ENCODE assay signal across 15 cellular contexts in the genomic region with DNA sequence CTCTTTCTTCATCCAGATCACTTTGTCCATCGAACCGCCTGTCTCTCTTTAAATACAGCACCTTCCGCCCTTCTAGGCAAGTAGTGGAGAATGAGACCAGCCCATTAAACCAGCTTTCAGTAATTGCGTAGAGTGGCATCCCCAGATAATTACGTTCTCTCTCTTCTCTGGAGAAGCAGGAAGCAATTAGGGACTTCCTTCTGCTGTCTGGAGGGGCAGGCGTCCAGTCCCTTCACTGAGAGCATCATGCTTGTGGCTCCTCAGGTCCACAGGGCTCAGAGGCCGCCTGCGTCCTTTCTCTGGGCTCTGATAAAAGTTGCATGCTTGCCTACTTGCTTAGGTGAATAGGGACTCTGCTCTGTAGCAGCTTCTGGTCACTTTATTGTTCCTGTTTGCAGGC.
DNase-seq lines count a peak whose midpoint lies in the region; ATAC-seq and TF ChIP-seq lines count a peak whose summit lies in the region.
"Had no signal": no experiment of that assay in that cellular context is flagged by ENCODE, and none has a peak within 500 bp of the region (broad histone marks: within the 10 kb centered on the region; RNA-seq: fewer than 3 reads in every experiment).

No MANE protein-coding gene starts in this region.

- in situ Hi-C loops in HAP-1 (cut with MboI; ENCODE audit: low sequenced_read_pairs) = no loop called here

- peaks cover 29% of the 10 kb centered on the region for H3K4me1 ChIP-seq in HAP-1

- no peaks in the 10 kb centered on the region for H3K9me3 ChIP-seq in HAP-1
- H3K9me3 ChIP-seq: A549 had no signal

- H3K9me3 Mint-ChIP-seq in nephron (no peaks in the 10 kb centered on the region), type B pancreatic cell (no peaks in the 10 kb centered on the region)
- H3K9me3 Mint-ChIP-seq in stimulated activated naive B cell treated with anti-CD40 and anti-IgM and Interleukin-4, amounts not matched to agents 10 μg/mL and 1 μg/mL and 100 μg/mL, for 72 hours = peaks cover 3% of the 10 kb centered on the region in 2 donors
- H3K9me3 Mint-ChIP-seq: CD8-positive, alpha-beta T cell had no signal

- H3K27me3 Mint-ChIP-seq in nephron (ENCODE audit: low read depth) (peaks cover 14% of the 10 kb centered on the region), type B pancreatic cell (peaks cover 67% of the 10 kb centered on the region)
- H3K27me3 Mint-ChIP-seq in stimulated activated naive B cell treated with anti-CD40 and anti-IgM and Interleukin-4, amounts not matched to agents 10 μg/mL and 1 μg/mL and 100 μg/mL, for 72 hours = peaks cover 35 to 43% of the 10 kb centered on the region in 2 donors

- no peak for ATAC-seq in stimulated activated naive B cell treated with anti-CD40 and anti-IgM and Interleukin-4, amounts not matched to agents 10 μg/mL and 1 μg/mL and 100 μg/mL, for 72 hours (replicated peaks)
- no peak for ATAC-seq in HG03097 (IDR thresholded peaks at IDR 0.05; ENCODE audit: low FRiP score, unreplicated experiment)
- ATAC-seq: A549; CD8-positive, alpha-beta T cell; Panc1; Right ventricle myocardium inferior had no signal

- DNase-seq in NOMO-1 treated with DMSO at 0.1 percent for 48 hours (lab: John Stamatoyannopoulos, UW; ENCODE audit: unreplicated experiment) (peak; percentile 48), NOMO-1 treated with dmso at 0.1 percent for 144 hours (lab: John Stamatoyannopoulos, UW; ENCODE audit: unreplicated experiment) (no peak), SK-N-DZ (ENCODE audit: low spot score) (peak; percentile 57), type B pancreatic cell (ENCODE audit: extremely low spot score, unreplicated experiment) (no peak), HAP-1 (ENCODE audit: low spot score in 2 of 2) (no peak)
- no peak for DNase-seq in stimulated activated naive B cell treated with anti-CD40 and anti-IgM and Interleukin-4, amounts not matched to agents 10 μg/mL and 1 μg/mL and 100 μg/mL, for 72 hours
- DNase-seq: CD8-positive, alpha-beta T cell; NCI-H1105; NCI-H226; NCI-H526 treated with DMSO at 0.1 percent for 48 hours had no signal

- H3K36me3 Mint-ChIP-seq in nephron (ENCODE audit: low read depth) (no peaks in the 10 kb centered on the region), type B pancreatic cell (peaks cover 7% of the 10 kb centered on the region)
- H3K36me3 Mint-ChIP-seq in stimulated activated naive B cell treated with anti-CD40 and anti-IgM and Interleukin-4, amounts not matched to agents 10 μg/mL and 1 μg/mL and 100 μg/mL, for 72 hours = peaks cover 0 to 3% of the 10 kb centered on the region in 2 donors
- H3K36me3 Mint-ChIP-seq: CD8-positive, alpha-beta T cell had no signal

- no peak overlapping the region for H3K4me3 ChIP-seq in HAP-1
- H3K4me3 ChIP-seq: A549 had no signal

- H3K4me1 Mint-ChIP-seq in nephron (peaks cover 31% of the 10 kb centered on the region), type B pancreatic cell (ENCODE audit: unreplicated experiment) (peaks cover 69% of the 10 kb centered on the region)
- peaks cover 14 to 29% of the 10 kb centered on the region in 2 donors for H3K4me1 Mint-ChIP-seq in stimulated activated naive B cell treated with anti-CD40 and anti-IgM and Interleukin-4, amounts not matched to agents 10 μg/mL and 1 μg/mL and 100 μg/mL, for 72 hours

- H3K27ac Mint-ChIP-seq in nephron (peak overlapping the region in 2 of 3 experiments; percentile 1), type B pancreatic cell (peak overlapping the region; percentile 19)
- no peak overlapping the region for H3K27ac Mint-ChIP-seq in stimulated activated naive B cell treated with anti-CD40 and anti-IgM and Interleukin-4, amounts not matched to agents 10 μg/mL and 1 μg/mL and 100 μg/mL, for 72 hours
- H3K27ac Mint-ChIP-seq: CD8-positive, alpha-beta T cell had no signal

- H3K4me3 Mint-ChIP-seq in nephron (no peak overlapping the region), type B pancreatic cell (peak overlapping the region; percentile 20)
- H3K4me3 Mint-ChIP-seq in stimulated activated naive B cell treated with anti-CD40 and anti-IgM and Interleukin-4, amounts not matched to agents 10 μg/mL and 1 μg/mL and 100 μg/mL, for 72 hours = no peak overlapping the region
- H3K4me3 Mint-ChIP-seq: CD8-positive, alpha-beta T cell had no signal

- H3K36me3 ChIP-seq in HAP-1 (replicated peaks) = no peaks in the 10 kb centered on the region

- H3K27me3 ChIP-seq in HAP-1 (ENCODE audit: low read depth) = no peaks in the 10 kb centered on the region

- TF ChIP-seq CTCF in nephron (IDR thresholded peaks at IDR 0.05; ENCODE audit: unreplicated experiment in 3 of 3) (no peak), type B pancreatic cell (conservative IDR thresholded peaks at IDR 0.05) (no peak)

Comparison
In these comparisons a context has a peak if more than half of its experiments do, and no peak if none do; other contexts are left out.
1. DNase-seq: peak in NOMO-1 treated with DMSO at 0.1 percent for 48 hours (single experiment) and SK-N-DZ (single experiment); none in NOMO-1 treated with dmso at 0.1 percent for 144 hours (single experiment), type B pancreatic cell (single experiment), stimulated activated naive B cell treated with anti-CD40 and anti-IgM and Interleukin-4, amounts not matched to agents 10 μg/mL and 1 μg/mL and 100 μg/mL, for 72 hours (single experiment) and HAP-1 (0 of 2).